1 cellular context compared by ENCODE assay signal in genomic region chr2:226799976-226800940, GRCh38.
TF ChIP-seq lines count a peak whose summit lies in the region.

No MANE protein-coding gene starts in this region.

TF ChIP-seq in HepG2, 621 proteins besides CTCF, POLR2A, EP300 and RAD21 (continued from another document and continues in another):
- TF ChIP-seq AHDC1 (CRISPR knock-in tag; IDR thresholded peaks at IDR 0.05; ENCODE audit: borderline replicate concordance) (peak; percentile 99), ZNF337 (CRISPR knock-in tag; IDR thresholded peaks at IDR 0.05; ENCODE audit: borderline replicate concordance, low read depth) (0 out of 2 replicates have a peak, but pooled peaks have one; percentile 39), KLF16 (CRISPR knock-in tag; IDR thresholded peaks at IDR 0.05) (peak in 1 of 2 experiments; percentile 91; a peak in 2 of 4 replicates), ZNF331 (CRISPR knock-in tag; IDR thresholded peaks at IDR 0.05) (peak; percentile 73), AKAP8 (CRISPR knock-in tag; IDR thresholded peaks at IDR 0.05) (peak; percentile 84), SALL1 (CRISPR knock-in tag; IDR thresholded peaks at IDR 0.05) (peak; percentile 98), CBX2 (IDR thresholded peaks at IDR 0.05; ENCODE audit: low read depth, low read length) (no peak), CBX2 (CRISPR knock-in tag; IDR thresholded peaks at IDR 0.05; ENCODE audit: low read depth) (no peak), SPEN (CRISPR knock-in tag; IDR thresholded peaks at IDR 0.05; ENCODE audit: low read depth) (peak; percentile 74), ZBTB3 (CRISPR knock-in tag; IDR thresholded peaks at IDR 0.05; ENCODE audit: borderline replicate concordance, low read depth) (no peak; the same call in 1 of the 2 replicates), ZFP36L2 (CRISPR knock-in tag; IDR thresholded peaks at IDR 0.05) (0 out of 2 replicates have a peak, but pooled peaks have one; percentile 61), HDAC1 (CRISPR knock-in tag; IDR thresholded peaks at IDR 0.05) (peak; percentile 95), IRF2 (CRISPR knock-in tag; IDR thresholded peaks at IDR 0.05) (peak; percentile 93; the same call in 1 of the 2 replicates), ZSCAN31 (CRISPR knock-in tag; IDR thresholded peaks at IDR 0.05; ENCODE audit: low read depth) (peak; percentile 70), GZF1 (CRISPR knock-in tag; IDR thresholded peaks at IDR 0.05) (0 out of 2 replicates have a peak, but pooled peaks have one; percentile 43), ZNF776 (CRISPR knock-in tag; IDR thresholded peaks at IDR 0.05) (no peak), ZNF660 (CRISPR knock-in tag; IDR thresholded peaks at IDR 0.05; ENCODE audit: borderline replicate concordance, low read depth) (no peak), ZBTB7B (CRISPR knock-in tag; IDR thresholded peaks at IDR 0.05) (peak; percentile 99), FOXO4 (CRISPR knock-in tag; conservative IDR thresholded peaks at IDR 0.05) (no peak), ZXDC (CRISPR knock-in tag; IDR thresholded peaks at IDR 0.05) (peak; percentile 72), ZNF878 (CRISPR knock-in tag; IDR thresholded peaks at IDR 0.05) (peak; percentile 93; the same call in 1 of the 2 replicates), ZFP90 (CRISPR knock-in tag; IDR thresholded peaks at IDR 0.05; ENCODE audit: borderline replicate concordance) (peak; percentile 7; the same call in 1 of the 2 replicates), HNF4G (IDR thresholded peaks at IDR 0.05; ENCODE audit: borderline replicate concordance, low read depth, low read length) (peak; percentile 92), HNF4G (CRISPR knock-in tag; IDR thresholded peaks at IDR 0.05; ENCODE audit: borderline replicate concordance, low read depth) (peak; percentile 89), THAP11 (CRISPR knock-in tag; IDR thresholded peaks at IDR 0.05) (peak; percentile 63; the same call in 1 of the 2 replicates), TARDBP (CRISPR knock-in tag; IDR thresholded peaks at IDR 0.05) (peak; percentile 93), IKZF5 (CRISPR knock-in tag; IDR thresholded peaks at IDR 0.05) (peak; percentile 89), ZNF710 (CRISPR knock-in tag; IDR thresholded peaks at IDR 0.05; ENCODE audit: borderline replicate concordance) (peak; percentile 74; the same call in 1 of the 2 replicates), PTBP1 (IDR thresholded peaks at IDR 0.05; ENCODE audit: low read depth, low read length, poor library complexity, severe bottlenecking) (no peak), RFX1 (IDR thresholded peaks at IDR 0.05) (no peak), ZNF607 (CRISPR knock-in tag; IDR thresholded peaks at IDR 0.05; ENCODE audit: borderline replicate concordance) (0 out of 2 replicates have a peak, but pooled peaks have one; percentile 41), NFYC (CRISPR knock-in tag; IDR thresholded peaks at IDR 0.05) (no peak), MLLT10 (CRISPR knock-in tag; IDR thresholded peaks at IDR 0.05) (no peak), CHD4 (IDR thresholded peaks at IDR 0.05; ENCODE audit: borderline replicate concordance, low read length) (no peak; the same call in 1 of the 2 replicates), MXI1 (IDR thresholded peaks at IDR 0.05; ENCODE audit: borderline replicate concordance, low read depth, low read length) (peak; percentile 16; the same call in 1 of the 3 replicates), ERF (CRISPR knock-in tag; IDR thresholded peaks at IDR 0.05) (peak; percentile 81), MYC (CRISPR knock-in tag; IDR thresholded peaks at IDR 0.05; ENCODE audit: borderline replicate concordance) (peak; percentile 47), SETDB1 (CRISPR knock-in tag; IDR thresholded peaks at IDR 0.05; ENCODE audit: borderline replicate concordance) (no peak), ZNF615 (CRISPR knock-in tag; IDR thresholded peaks at IDR 0.05; ENCODE audit: borderline replicate concordance) (no peak; the same call in 1 of the 2 replicates), PBX3 (CRISPR knock-in tag; IDR thresholded peaks at IDR 0.05; ENCODE audit: borderline replicate concordance) (no peak), MYNN (CRISPR knock-in tag; IDR thresholded peaks at IDR 0.05; ENCODE audit: low read depth) (peak; percentile 49; the same call in 1 of the 2 replicates), ZNF557 (CRISPR knock-in tag; IDR thresholded peaks at IDR 0.05) (no peak), ZNF597 (CRISPR knock-in tag; IDR thresholded peaks at IDR 0.05) (no peak), ZNF724P (CRISPR knock-in tag; IDR thresholded peaks at IDR 0.05; ENCODE audit: borderline replicate concordance) (no peak), GTF3A (CRISPR knock-in tag; conservative IDR thresholded peaks at IDR 0.05) (peak; percentile 67; the same call in 1 of the 2 replicates), TGIF2 (CRISPR knock-in tag; IDR thresholded peaks at IDR 0.05) (peak; percentile 74; the same call in 1 of the 2 replicates), ATF5 (CRISPR knock-in tag; IDR thresholded peaks at IDR 0.05; ENCODE audit: low read depth) (no peak), GATAD2A (CRISPR knock-in tag; IDR thresholded peaks at IDR 0.05) (peak; percentile 96), SKI (IDR thresholded peaks at IDR 0.05; ENCODE audit: partially characterized antibody) (peak; percentile 91), ZNF761 (CRISPR knock-in tag; conservative IDR thresholded peaks at IDR 0.05) (peak; percentile 71; the same call in 1 of the 2 replicates), HNF1B (CRISPR knock-in tag; IDR thresholded peaks at IDR 0.05) (peak; percentile 93)
